Comparison of ENCODE assay signal across 22 cellular contexts in genomic region chr11:43124272-43124920, GRCh38.
"Had no signal": no experiment of that assay in that cellular context is flagged by ENCODE, and none has a peak within 500 bp of the region (broad histone marks: within the 10 kb centered on the region; RNA-seq: fewer than 3 reads in every experiment).

No MANE protein-coding gene starts in this region.

- H3K27ac ChIP-seq: cardiac muscle cell, SK-N-MC, VCaP had no signal

- H3K4me3 Mint-ChIP-seq: activated CD4-positive, alpha-beta memory T cell treated with anti-CD3 and anti-CD28 coated beads for 36 hours; activated CD4-positive, alpha-beta T cell treated with anti-CD3 and anti-CD28 coated beads, Interleukin-2, amount 10 ng/mL, durations not matched to agents 7 days and 5 days; activated naive CD4-positive, alpha-beta T cell treated with anti-CD3 and anti-CD28 coated beads for 36 hours; activated naive CD8-positive, alpha-beta T cell; activated T-helper 17 cell treated with anti-CD3 and anti-CD28 coated beads, Interleukin-2, amount 50 U/mL, for 72 hours; brain; T-cell had no signal

- H3K9me3 Mint-ChIP-seq: activated CD4-positive, alpha-beta memory T cell treated with anti-CD3 and anti-CD28 coated beads for 36 hours; activated CD4-positive, alpha-beta T cell treated with anti-CD3 and anti-CD28 coated beads, Interleukin-2, amount 10 ng/mL, durations not matched to agents 7 days and 5 days; activated naive CD4-positive, alpha-beta T cell treated with anti-CD3 and anti-CD28 coated beads for 36 hours had no signal

- H3K4me3 ChIP-seq: cardiac muscle cell, SK-N-MC had no signal

- H3K27me3 Mint-ChIP-seq: activated CD4-positive, alpha-beta memory T cell treated with anti-CD3 and anti-CD28 coated beads for 36 hours; activated CD4-positive, alpha-beta T cell treated with anti-CD3 and anti-CD28 coated beads, Interleukin-2, amount 10 ng/mL, durations not matched to agents 7 days and 5 days; activated naive CD8-positive, alpha-beta T cell; activated T-helper 17 cell treated with anti-CD3 and anti-CD28 coated beads, Interleukin-2, amount 50 U/mL, for 72 hours; T-cell had no signal

- DNase-seq: activated CD4-positive, alpha-beta memory T cell treated with anti-CD3 and anti-CD28 coated beads for 36 hours; activated CD4-positive, alpha-beta T cell treated with anti-CD3 and anti-CD28 coated beads, Interleukin-2, amount 10 ng/mL, durations not matched to agents 7 days and 5 days; activated CD4-positive, CD25-positive, alpha-beta regulatory T cell; activated gamma-delta T cell; activated naive CD4-positive, alpha-beta T cell treated with anti-CD3 and anti-CD28 coated beads for 36 hours; activated T-cell treated with anti-CD3 and anti-CD28 coated beads for 4 hours; activated T-cell treated with anti-CD3 and anti-CD28 coated beads, Interleukin-2, amount 50 U/mL, for 48 hours; amygdala; NCI-H1092; NCI-H2029; NCI-H2107; NCI-H2171 treated with DMSO at 0.1 percent for 48 hours; NCI-H226; NCI-H526; NCI-H82; T-cell had no signal

- ATAC-seq: activated T-helper 17 cell treated with anti-CD3 and anti-CD28 coated beads, Interleukin-2, amount 50 U/mL, for 72 hours; T-cell had no signal

- H3K36me3 Mint-ChIP-seq: activated CD4-positive, alpha-beta memory T cell treated with anti-CD3 and anti-CD28 coated beads for 36 hours; activated naive CD8-positive, alpha-beta T cell; brain; T-cell had no signal

- H3K27me3 ChIP-seq: cardiac muscle cell had no signal

- H3K27ac Mint-ChIP-seq: activated CD4-positive, alpha-beta memory T cell treated with anti-CD3 and anti-CD28 coated beads for 36 hours; activated CD4-positive, alpha-beta T cell treated with anti-CD3 and anti-CD28 coated beads, Interleukin-2, amount 10 ng/mL, durations not matched to agents 7 days and 5 days; activated naive CD4-positive, alpha-beta T cell treated with anti-CD3 and anti-CD28 coated beads for 36 hours; activated naive CD8-positive, alpha-beta T cell; activated T-helper 17 cell treated with anti-CD3 and anti-CD28 coated beads, Interleukin-2, amount 50 U/mL, for 72 hours; brain; T-cell had no signal

- H3K4me1 Mint-ChIP-seq: activated CD4-positive, alpha-beta T cell treated with anti-CD3 and anti-CD28 coated beads, Interleukin-2, amount 10 ng/mL, durations not matched to agents 7 days and 5 days; activated T-helper 17 cell treated with anti-CD3 and anti-CD28 coated beads, Interleukin-2, amount 50 U/mL, for 72 hours; brain; T-cell had no signal

- H3K36me3 ChIP-seq: cardiac muscle cell had no signal
